ENCODE assay signal across 17 cellular contexts in the genomic region with DNA sequence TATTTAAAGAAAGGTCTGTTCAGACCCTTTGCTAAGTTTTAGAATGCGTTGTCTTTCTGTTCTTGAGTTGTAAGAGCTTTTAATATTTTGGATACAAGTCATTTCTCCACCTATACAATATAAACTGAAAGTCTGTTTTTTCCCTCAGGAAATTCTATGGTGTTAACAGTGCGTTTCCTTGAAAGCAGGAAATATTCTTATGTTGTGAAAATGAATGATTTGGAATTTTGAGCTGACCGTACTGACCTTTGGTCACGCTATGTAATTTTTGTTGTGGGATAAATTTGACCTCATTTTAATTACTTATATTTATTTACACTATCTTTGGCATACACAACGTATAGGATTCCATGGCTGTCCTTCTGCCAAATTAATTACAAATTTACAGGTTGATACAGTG. TPM values are rescaled to one million over a fixed set of nuclear protein-coding genes. Genes with fewer than 3 reads are reported as not detected.
DNase-seq lines count a peak whose midpoint lies in the region; ATAC-seq and TF ChIP-seq lines count a peak whose summit lies in the region.
"Had no signal": no experiment of that assay in that cellular context is flagged by ENCODE, and none has a peak within 500 bp of the region (broad histone marks: within the 10 kb centered on the region; RNA-seq: fewer than 3 reads in every experiment).

No MANE protein-coding gene starts in this region.

- TF ChIP-seq CTCF in A673 (conservative IDR thresholded peaks at IDR 0.05; ENCODE audit: low read depth, low read length) (no peak), Panc1 (IDR thresholded peaks at IDR 0.05) (no peak)

- POLR2A ChIA-PET in A673 (lab: Charles Lee; ENCODE audit: low non-redundant PET) = no interaction called here
- POLR2A ChIA-PET in Panc1 (lab: Charles Lee) = interaction anchor here (0.7 kb wide), 1 partner anchor 132 kb away, joined by 4 read pairs; no protein-coding TSS in a partner anchor

- BruUV-seq in A673 (replicated peaks; lab: Mats Ljungman, UMichigan) = TSS peak; percentile 29
- TSS peak; percentile 48 for BruUV-seq in Panc1 (replicated peaks; lab: Mats Ljungman, UMichigan)

- H3K36me3 ChIP-seq in A673 (ENCODE audit: insufficient read depth, low read length, poor library complexity, severe bottlenecking) (peaks cover 34% of the 10 kb centered on the region), Panc1 (ENCODE audit: control insufficient read depth, insufficient read depth, low read length) (peaks cover 2% of the 10 kb centered on the region; the same call in 1 of the 2 replicates)

- no peak overlapping the region for H3K27ac ChIP-seq in A673 (ENCODE audit: low read depth, low read length, poor library complexity, severe bottlenecking)
- H3K27ac ChIP-seq in Panc1 (ENCODE audit: low read length) = no peak overlapping the region
- H3K27ac ChIP-seq: BLaER1 treated with 17β-estradiol and CSF1 and Interleukin-3, amounts not matched to agents 10 nM and 100 nM; C4-2B had no signal

- DNase-seq in A673 (ENCODE audit: low spot score) = no peak
- DNase-seq in Panc1 (ENCODE audit: low read depth, low spot score) = no peak
- peak; percentile 74 for DNase-seq in dermis blood vessel endothelial cell
- peak; percentile 67 to 69 for DNase-seq in lung microvascular endothelial cell (ENCODE audit: low read depth in 2 of 2)
- DNase-seq: 8988T; AML-193; Caco-2; Calu3; CD4-positive, alpha-beta T cell; CD8-positive, alpha-beta T cell; DMS79 treated with DMSO at 0.1 percent for 48 hours; GF-D8 had no signal

- in situ Hi-C loops in Panc1 (cut with HindIII; ENCODE audit: low pct_unique_long_range_greater_than_20kb, low sequenced_read_pairs) = no loop called here

- CTCF ChIA-PET in A673 (lab: Charles Lee) (no interaction called here), Panc1 (lab: Charles Lee) (no interaction called here)

- no peaks in the 10 kb centered on the region for H3K27me3 ChIP-seq in A673 (replicated peaks; ENCODE audit: insufficient read depth, low read depth, low read length, poor library complexity)
- H3K27me3 ChIP-seq in Panc1 (ENCODE audit: control insufficient read depth, insufficient read depth, low read length) = no peaks in the 10 kb centered on the region
- H3K27me3 ChIP-seq: BLaER1 treated with 17β-estradiol and CSF1 and Interleukin-3, amounts not matched to agents 10 nM and 100 nM had no signal

- H3K4me1 ChIP-seq in A673 (ENCODE audit: insufficient read depth, low read length, poor library complexity, severe bottlenecking) = no peaks in the 10 kb centered on the region
- no peaks in the 10 kb centered on the region for H3K4me1 ChIP-seq in Panc1 (ENCODE audit: control insufficient read depth, insufficient read depth, low read length)
- H3K4me1 ChIP-seq: BLaER1 treated with 17β-estradiol and CSF1 and Interleukin-3, amounts not matched to agents 10 nM and 100 nM; Caco-2 had no signal

- ATAC-seq in Panc1 (no peak), GM19351 (IDR thresholded peaks at IDR 0.05; ENCODE audit: unreplicated experiment) (no peak), GM18858 (IDR thresholded peaks at IDR 0.05; ENCODE audit: unreplicated experiment) (no peak), GM18520 (IDR thresholded peaks at IDR 0.05; ENCODE audit: unreplicated experiment) (no peak)
- ATAC-seq: CD8-positive, alpha-beta T cell had no signal

- no peak overlapping the region for H3K4me3 ChIP-seq in A673 (ENCODE audit: low read depth, low read length, poor library complexity, severe bottlenecking)
- H3K4me3 ChIP-seq in Panc1 (ENCODE audit: low read depth in 2 of 2, low read length in 2 of 2) = no peak overlapping the region
- H3K4me3 ChIP-seq: BLaER1 treated with 17β-estradiol and CSF1 and Interleukin-3, amounts not matched to agents 10 nM and 100 nM had no signal

- intact Hi-C loops in A673 (cut with micrococcal nuclease; ENCODE audit: unreplicated experiment) (no loop called here), Panc1 (cut with micrococcal nuclease; ENCODE audit: unreplicated experiment) (no loop called here)

- H3K9me3 ChIP-seq in A673 (ENCODE audit: low read depth, low read length, poor library complexity, severe bottlenecking) (no peaks in the 10 kb centered on the region), Panc1 (ENCODE audit: control insufficient read depth, insufficient read depth, low read depth, low read length) (no peaks in the 10 kb centered on the region)
- H3K9me3 ChIP-seq: BLaER1 treated with 17β-estradiol and CSF1 and Interleukin-3, amounts not matched to agents 10 nM and 100 nM; Caco-2 had no signal

RNA-seq across cellular contexts. Expression of a gene that starts 43.5 kb away (rescaled TPM):
- total RNA-seq in A673 (2021) = 36.6 and 40.8 TPM in 2 replicates
- 30.7 TPM for total RNA-seq in Panc1 (2021; ENCODE audit: unreplicated experiment)
- 7.9 TPM for polyA plus RNA-seq in Panc1 (2012; ENCODE audit: insufficient read length)
- total RNA-seq in dermis blood vessel endothelial cell = 35.1 and 36.3 TPM in 2 replicates
- 13.9 and 23.0 TPM in 2 replicates for total RNA-seq in lung microvascular endothelial cell

RNA-seq across cellular contexts. Expression of a gene that starts 53.4 kb away (rescaled TPM):
- total RNA-seq in A673 (2021) (32.3 and 34.9 TPM in 2 replicates), Panc1 (2021; ENCODE audit: unreplicated experiment) (18.1 TPM), dermis blood vessel endothelial cell (11.9 and 18.4 TPM in 2 replicates), lung microvascular endothelial cell (9.2 and 9.3 TPM in 2 replicates)
- 14.3 TPM for polyA plus RNA-seq in Panc1 (2012; ENCODE audit: insufficient read length)

Comparison
In these comparisons a context has a peak if more than half of its experiments do, and no peak if none do; other contexts are left out.
1. DNase-seq: peak in dermis blood vessel endothelial cell (single experiment) and lung microvascular endothelial cell (2 of 2); none in A673 (single experiment) and Panc1 (single experiment).